In genomic region chr1:15364740-15365139, GRCh38 we compare ENCODE assay signal across 17 cellular contexts. TPM values are rescaled to one million over a fixed set of nuclear protein-coding genes. Genes with fewer than 3 reads are reported as not detected.
DNase-seq lines count a peak whose midpoint lies in the region; ATAC-seq, FAIRE-seq and TF ChIP-seq lines count a peak whose summit lies in the region.
"Had no signal": no experiment of that assay in that cellular context is flagged by ENCODE, and none has a peak within 500 bp of the region (broad histone marks: within the 10 kb centered on the region; RNA-seq: fewer than 3 reads in every experiment).

No MANE protein-coding gene starts in this region.

- no peaks in the 10 kb centered on the region for H3K36me3 ChIP-seq in H7 (replicated peaks; ENCODE audit: control insufficient read depth, insufficient read depth, low read length)
- no peaks in the 10 kb centered on the region for H3K36me3 ChIP-seq in OCI-LY3 (replicated peaks; ENCODE audit: low read depth, low read length)
- H3K36me3 ChIP-seq in bronchial epithelial cell (ENCODE audit: control insufficient read depth, insufficient read depth, low read length), result no peaks in the 10 kb centered on the region
- no peaks in the 10 kb centered on the region for H3K36me3 ChIP-seq in neural progenitor cell
- H3K36me3 ChIP-seq: BLaER1 had no signal

- ATAC-seq in GM19397 (IDR thresholded peaks at IDR 0.05; ENCODE audit: unreplicated experiment), result no peak
- ATAC-seq: right cardiac atrium had no signal

- H3K79me2 ChIP-seq in OCI-LY3 (ENCODE audit: low read length) (no peaks in the 10 kb centered on the region), neural progenitor cell (ENCODE audit: low read depth) (no peaks in the 10 kb centered on the region)

- no peak overlapping the region for H3K4me3 Mint-ChIP-seq in neural progenitor cell
- H3K4me3 Mint-ChIP-seq: memory B cell, neural crest cell had no signal

- H3K4me1 ChIP-seq in OCI-LY3 (ENCODE audit: low read length) (no peaks in the 10 kb centered on the region), neural progenitor cell (peaks cover 9% of the 10 kb centered on the region)
- H3K4me1 ChIP-seq: BLaER1 had no signal

- peaks cover 4% of the 10 kb centered on the region for H3K36me3 Mint-ChIP-seq in neural progenitor cell
- H3K36me3 Mint-ChIP-seq: memory B cell had no signal

- TF ChIP-seq CTCF in OCI-LY3 (IDR thresholded peaks at IDR 0.05; ENCODE audit: low read depth, low read length), result peak; percentile 22; the same call in 1 of the 2 replicates
- TF ChIP-seq CTCF in bronchial epithelial cell (IDR thresholded peaks at IDR 0.05; ENCODE audit: insufficient read depth, low read length, severe bottlenecking), result peak; percentile 51
- no peak for TF ChIP-seq CTCF in neural progenitor cell (IDR thresholded peaks at IDR 0.05)

- no peak overlapping the region for H2AFZ ChIP-seq in OCI-LY3 (ENCODE audit: low read depth, low read length)
- H2AFZ ChIP-seq in neural progenitor cell (replicated peaks), result no peak overlapping the region

- H3K27ac Mint-ChIP-seq in neural progenitor cell, result peak overlapping the region; percentile 70
- H3K27ac Mint-ChIP-seq: activated T-helper 2 cell treated with anti-CD3 and anti-CD28 coated beads, Interferon-gamma antibody, Interleukin-2, Interleukin-4, amounts not matched to agents 10 μg/mL and 5 μg/mL and 100 μg/mL, durations not matched to agents 14 hours and 24 hours and 36 hours; memory B cell had no signal

- H3K27me3 ChIP-seq in H7 (ENCODE audit: control insufficient read depth, insufficient read depth, low read length), result no peaks in the 10 kb centered on the region; the same call in 1 of the 2 replicates
- no peaks in the 10 kb centered on the region for H3K27me3 ChIP-seq in OCI-LY3 (ENCODE audit: low read depth, low read length)
- no peaks in the 10 kb centered on the region for H3K27me3 ChIP-seq in bronchial epithelial cell (ENCODE audit: control insufficient read depth, insufficient read depth, low read length)
- no peaks in the 10 kb centered on the region for H3K27me3 ChIP-seq in neural progenitor cell
- H3K27me3 ChIP-seq: BLaER1 had no signal

- peak; percentile 73 for DNase-seq in H7
- peak; percentile 52 for DNase-seq in bronchial epithelial cell (ENCODE audit: low read depth)
- peak; percentile 24 for DNase-seq in neural progenitor cell (ENCODE audit: low spot score)
- DNase-seq in effector CD4-positive, alpha-beta T cell, result no peak
- DNase-seq in GM19240 (ENCODE audit: insufficient read length, low spot score), result no peak
- DNase-seq: DMS79 treated with DMSO at 0.1 percent for 48 hours; NCI-H1436; right cardiac atrium; SK-N-SH; stimulated activated CD4-positive, alpha-beta T cell treated with anti-CD3 and anti-CD28 coated beads, Interleukin-1b, Interleukin-23, amount 100 ng/mL, for 48 hours had no signal

- H3K4me3 ChIP-seq in H7 (ENCODE audit: insufficient read depth, low read depth, low read length) (no peak overlapping the region), OCI-LY3 (ENCODE audit: low read length) (no peak overlapping the region), bronchial epithelial cell (ENCODE audit: low read depth, low read length) (no peak overlapping the region), neural progenitor cell (no peak overlapping the region)
- H3K4me3 ChIP-seq: BLaER1 had no signal

- H3K9me3 ChIP-seq in OCI-LY3 (ENCODE audit: insufficient read depth, low read length) (no peaks in the 10 kb centered on the region), neural progenitor cell (ENCODE audit: low read depth) (no peaks in the 10 kb centered on the region)
- H3K9me3 ChIP-seq: BLaER1, SK-N-SH had no signal

- no peak overlapping the region for H3K4me2 ChIP-seq in OCI-LY3 (ENCODE audit: low read length)
- peak overlapping the region; percentile 53 for H3K4me2 ChIP-seq in neural progenitor cell
- H3K4me2 ChIP-seq: BLaER1, KMS-11, SK-N-SH had no signal

- no peak overlapping the region for H3K9ac ChIP-seq in OCI-LY3 (ENCODE audit: low read length)
- no peak overlapping the region for H3K9ac ChIP-seq in neural progenitor cell
- H3K9ac ChIP-seq: BLaER1, KMS-11, SK-N-SH had no signal

- H4K20me1 ChIP-seq in OCI-LY3 (ENCODE audit: insufficient read depth, low read length), result no peaks in the 10 kb centered on the region
- no peaks in the 10 kb centered on the region for H4K20me1 ChIP-seq in neural progenitor cell (ENCODE audit: low read depth)
- H4K20me1 ChIP-seq: BLaER1 had no signal

- H3F3A ChIP-seq in neural progenitor cell (ENCODE audit: low read depth), result no peaks in the 10 kb centered on the region

- H3K27me3 Mint-ChIP-seq in neural progenitor cell (ENCODE audit: insufficient read depth, low read depth), result peaks cover 16% of the 10 kb centered on the region

- H3K9me3 Mint-ChIP-seq in neural progenitor cell, result no peaks in the 10 kb centered on the region
- H3K9me3 Mint-ChIP-seq: activated T-helper 2 cell treated with anti-CD3 and anti-CD28 coated beads, Interferon-gamma antibody, Interleukin-2, Interleukin-4, amounts not matched to agents 10 μg/mL and 5 μg/mL and 100 μg/mL, durations not matched to agents 14 hours and 24 hours and 36 hours; memory B cell; neural crest cell had no signal

- FAIRE-seq in bronchial epithelial cell (lab: Jason Lieb, UNC), result no peak

- H3K4me1 Mint-ChIP-seq in neural progenitor cell, result peaks cover 54% of the 10 kb centered on the region
- H3K4me1 Mint-ChIP-seq: memory B cell had no signal

- H3K27ac ChIP-seq in OCI-LY3 (ENCODE audit: low read length) (no peak overlapping the region), neural progenitor cell (no peak overlapping the region)
- H3K27ac ChIP-seq: BLaER1, KMS-11 had no signal

RNA-seq across cellular contexts. Expression of gene EFHD2, which starts 44.9 kb away (rescaled TPM):
- total RNA-seq in H7 (2014; rRNA removed; shearing (Covaris generic)), result 42.9 and 48.3 TPM in 2 replicates
- total RNA-seq in bronchial epithelial cell (41.5 and 42.6 TPM in 2 replicates), neural progenitor cell (ENCODE audit: low replicate concordance) (6.5 and 14.5 TPM in 2 replicates)

Comparison
In these comparisons a context has a peak if more than half of its experiments do, and no peak if none do; other contexts are left out.
1. DNase-seq: peak in H7 (single experiment), bronchial epithelial cell (single experiment) and neural progenitor cell (single experiment); none in effector CD4-positive, alpha-beta T cell (single experiment) and GM19240 (single experiment).